ENCODE assay signal across 8 cellular contexts in the genomic region with DNA sequence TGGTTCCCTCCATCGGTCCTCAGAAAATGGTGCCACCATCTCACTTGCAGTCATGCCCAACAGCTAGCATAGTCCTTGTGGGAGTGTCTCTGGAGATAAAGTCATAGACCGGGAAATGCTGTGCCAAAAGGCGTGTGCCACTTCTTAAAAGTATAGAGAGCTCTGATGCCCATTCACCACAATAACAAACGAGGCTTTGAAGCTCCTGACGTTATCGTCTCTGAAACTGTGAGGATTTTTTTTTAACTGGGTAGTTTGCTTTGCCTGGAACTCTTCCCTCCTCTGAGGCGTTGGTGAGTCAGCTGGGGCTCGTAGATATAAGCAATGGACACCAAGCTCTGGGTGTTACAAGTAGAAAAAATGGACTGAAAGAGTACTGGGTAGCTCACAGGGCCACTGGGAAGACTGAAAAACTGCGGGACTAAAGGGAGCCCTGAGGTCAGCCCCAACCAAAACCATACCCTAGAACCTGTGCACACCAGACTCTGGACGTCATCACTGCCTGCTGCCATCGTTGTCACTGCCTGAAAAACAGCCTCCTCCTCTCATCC.
DNase-seq lines count a peak whose midpoint lies in the region; ATAC-seq, FAIRE-seq and TF ChIP-seq lines count a peak whose summit lies in the region.

No MANE protein-coding gene starts in this region.

- no peak overlapping the region; the same call in 1 of the 2 replicates for H3K4me3 ChIP-seq in PC-3 (ENCODE audit: low read length)
- peak overlapping the region in 1 of 3 experiments; percentile 2 for H3K4me3 ChIP-seq in keratinocyte (ENCODE audit: control insufficient read depth in 2 of 3, extremely low read depth in 1 of 3, insufficient read depth in 2 of 3, low read depth in 1 of 3, low read length in 3 of 3)
- H3K4me3 ChIP-seq in SJCRH30 = no peak overlapping the region

- intact Hi-C loops in PC-3 (cut with micrococcal nuclease) = loop anchor here (2.0 kb wide), 1 partner anchor 14 kb away; no protein-coding TSS in a partner anchor

- no TSS peak for BruUV-seq in PC-3 (replicated peaks; lab: Mats Ljungman, UMichigan)

- H3K4me1 ChIP-seq in PC-3 (ENCODE audit: insufficient read depth, low read length) = peaks cover 23% of the 10 kb centered on the region
- H3K4me1 ChIP-seq in keratinocyte (ENCODE audit: control insufficient read depth, extremely low read depth, insufficient read depth, low read length) = peaks cover 14% of the 10 kb centered on the region
- H3K4me1 ChIP-seq in SJCRH30 = peaks cover 23% of the 10 kb centered on the region

- H3K9me3 Mint-ChIP-seq in activated T-cell treated with anti-CD3 and anti-CD28 coated beads, Interleukin-2, amount 50 U/mL, for 4 hours = no peaks in the 10 kb centered on the region

- no peaks in the 10 kb centered on the region for H3K27me3 Mint-ChIP-seq in activated T-cell treated with anti-CD3 and anti-CD28 coated beads, Interleukin-2, amount 50 U/mL, for 4 hours (ENCODE audit: low read depth)

- H3K4me2 ChIP-seq in PC-3 (ENCODE audit: low read length) = peak overlapping the region; percentile 86
- peak overlapping the region; percentile 84 for H3K4me2 ChIP-seq in keratinocyte (ENCODE audit: control insufficient read depth, extremely low read depth, insufficient read depth, low read depth, low read length)

- no peaks in the 10 kb centered on the region for H3K79me2 ChIP-seq in PC-3 (ENCODE audit: low read length)
- H3K79me2 ChIP-seq in keratinocyte (ENCODE audit: control insufficient read depth, insufficient read depth, low read length) = no peaks in the 10 kb centered on the region

- no peaks in the 10 kb centered on the region for H4K20me1 ChIP-seq in PC-3 (ENCODE audit: low read length)
- H4K20me1 ChIP-seq in keratinocyte (ENCODE audit: control insufficient read depth, extremely low read depth, insufficient read depth, low read length) = no peaks in the 10 kb centered on the region

- H3F3A ChIP-seq in PC-3 (ENCODE audit: low read length, unreplicated experiment) = no peaks in the 10 kb centered on the region

- peaks cover 8% of the 10 kb centered on the region for H3K4me1 Mint-ChIP-seq in activated T-cell treated with anti-CD3 and anti-CD28 coated beads, Interleukin-2, amount 50 U/mL, for 4 hours (ENCODE audit: low read depth)

- peak; percentile 69 for ATAC-seq in PC-3
- ATAC-seq in activated T-cell treated with anti-CD3 and anti-CD28 coated beads, Interleukin-2, amount 50 U/mL, for 4 hours = peak; percentile 70 to 74
- no peak for ATAC-seq in GM18868 (IDR thresholded peaks at IDR 0.05; ENCODE audit: unreplicated experiment)

- CTCF ChIA-PET in PC-3 (lab: Charles Lee) = interaction anchor here (0.9 kb wide), 1 partner anchor 13 kb away, joined by 3 read pairs; no protein-coding TSS in a partner anchor

- POLR2A ChIA-PET in PC-3 (lab: Charles Lee; ENCODE audit: unreplicated experiment) = interaction anchor here (0.6 kb wide), 1 partner anchor 332 kb away, joined by 5 read pairs; no protein-coding TSS in a partner anchor

- no peaks in the 10 kb centered on the region for H3K9me3 ChIP-seq in PC-3 (ENCODE audit: low read length)
- no peaks in the 10 kb centered on the region for H3K9me3 ChIP-seq in keratinocyte (ENCODE audit: control insufficient read depth, low read depth, low read length)
- H3K9me3 ChIP-seq in SJCRH30 (replicated peaks) = no peaks in the 10 kb centered on the region

- no peak overlapping the region for H3K4me3 Mint-ChIP-seq in activated T-cell treated with anti-CD3 and anti-CD28 coated beads, Interleukin-2, amount 50 U/mL, for 4 hours

- FAIRE-seq in keratinocyte (lab: Jason Lieb, UNC) = peak; percentile 57

- H3K27me3 ChIP-seq in PC-3 (ENCODE audit: low read length) (no peaks in the 10 kb centered on the region), keratinocyte (ENCODE audit: control insufficient read depth, extremely low read depth, insufficient read depth, low read length) (peaks cover 11% of the 10 kb centered on the region), SJCRH30 (no peaks in the 10 kb centered on the region)

- no peaks in the 10 kb centered on the region for H3K36me3 ChIP-seq in PC-3 (ENCODE audit: low read depth, low read length)
- no peaks in the 10 kb centered on the region for H3K36me3 ChIP-seq in keratinocyte (ENCODE audit: control insufficient read depth in 2 of 2, extremely low read depth in 1 of 2, insufficient read depth in 2 of 2, low read length in 2 of 2)
- H3K36me3 ChIP-seq in SJCRH30 = no peaks in the 10 kb centered on the region

- H3K9me1 ChIP-seq in keratinocyte (ENCODE audit: control insufficient read depth, extremely low read depth, insufficient read depth, low read length) = no peaks in the 10 kb centered on the region

- DNase-seq in PC-3 (peak; percentile 83), keratinocyte (ENCODE audit: low read depth, low spot score) (peak; percentile 52), stromal cell of bone marrow (ENCODE audit: low read depth) (peak; percentile 82), NCI-H510A (lab: John Stamatoyannopoulos, UW) (no peak), SJCRH30 (no peak), NCI-H1436 treated with DMSO at 0.1 percent for 48 hours (lab: John Stamatoyannopoulos, UW) (no peak)
- peak; percentile 42 for DNase-seq in activated T-cell treated with anti-CD3 and anti-CD28 coated beads, Interleukin-2, amount 50 U/mL, for 4 hours

- dilution Hi-C loops in keratinocyte (cut with MboI; ENCODE audit: extremely low pct_ligation_motif_present, low sequenced_read_pairs) = no loop called here

- no peaks in the 10 kb centered on the region for H3K9me2 ChIP-seq in PC-3 (replicated peaks; ENCODE audit: low read length)

- no peaks in the 10 kb centered on the region for H3K36me3 Mint-ChIP-seq in activated T-cell treated with anti-CD3 and anti-CD28 coated beads, Interleukin-2, amount 50 U/mL, for 4 hours (ENCODE audit: insufficient read depth)

- H3K27ac ChIP-seq in PC-3 (ENCODE audit: low read length) (peak overlapping the region; percentile 99), keratinocyte (ENCODE audit: control insufficient read depth, insufficient read depth, low read length) (peak overlapping the region; percentile 72), SJCRH30 (no peak overlapping the region)

- TF ChIP-seq CTCF in PC-3 (conservative IDR thresholded peaks at IDR 0.05; ENCODE audit: low read depth, low read length) (no peak), keratinocyte (optimal IDR thresholded peaks at IDR 0.05 in 1 of 3, IDR thresholded peaks at IDR 0.05 in 1 of 3, conservative IDR thresholded peaks at IDR 0.05 in 1 of 3; ENCODE audit: extremely low read depth in 1 of 3, insufficient read depth in 2 of 3, low read length in 3 of 3) (no peak)

- peak overlapping the region; percentile 31 for H2AFZ ChIP-seq in PC-3 (ENCODE audit: low read length)
- peak overlapping the region; percentile 58 for H2AFZ ChIP-seq in keratinocyte (ENCODE audit: control insufficient read depth, low read length)

- H3K9ac ChIP-seq in PC-3 (ENCODE audit: low read length) = peak overlapping the region; percentile 86
- H3K9ac ChIP-seq in keratinocyte (ENCODE audit: control insufficient read depth, extremely low read depth, insufficient read depth, low read length) = peak overlapping the region; percentile 69

Comparison
In these comparisons a context has a peak if more than half of its experiments do, and no peak if none do; other contexts are left out.
1. DNase-seq: peak in PC-3 (single experiment), activated T-cell treated with anti-CD3 and anti-CD28 coated beads, Interleukin-2, amount 50 U/mL, for 4 hours (single experiment), keratinocyte (single experiment) and stromal cell of bone marrow (single experiment); none in NCI-H510A (single experiment), SJCRH30 (0 of 2) and NCI-H1436 treated with DMSO at 0.1 percent for 48 hours (single experiment).